25 cellular contexts compared by ENCODE assay signal in genomic region chr12:104453133-104453532, GRCh38. TPM values are rescaled to one million over a fixed set of nuclear protein-coding genes. Genes with fewer than 3 reads are reported as not detected.
DNase-seq lines count a peak whose midpoint lies in the region; ATAC-seq lines count a peak whose summit lies in the region.
"Had no signal": no experiment of that assay in that cellular context is flagged by ENCODE, and none has a peak within 500 bp of the region (broad histone marks: within the 10 kb centered on the region; RNA-seq: fewer than 3 reads in every experiment).

No MANE protein-coding gene starts in this region.

- POLR2A ChIA-PET in activated naive CD8-positive, alpha-beta T cell treated with anti-CD3 and anti-CD28 coated beads, Interleukin-2, amount 10 ng/mL, durations not matched to agents 7 days and 5 days (lab: Charles Lee) = no interaction called here

- H3K36me3 Mint-ChIP-seq in activated naive CD8-positive, alpha-beta T cell treated with anti-CD3 and anti-CD28 coated beads, Interleukin-2, amount 10 ng/mL, durations not matched to agents 7 days and 5 days = no peaks in the 10 kb centered on the region
- no peaks in the 10 kb centered on the region for H3K36me3 Mint-ChIP-seq in activated naive CD8-positive, alpha-beta T cell treated with anti-CD3 and anti-CD28 coated beads for 36 hours
- peaks cover 9% of the 10 kb centered on the region for H3K36me3 Mint-ChIP-seq in T-helper 17 cell (ENCODE audit: low read depth)
- H3K36me3 Mint-ChIP-seq in stimulated activated effector memory CD8-positive, alpha-beta T cell treated with anti-CD3 and anti-CD28 coated beads, Interleukin-12 subunit alpha, Interleukin-12 subunit beta, amount 100 ng/mL, for 72 hours = peaks cover 13% of the 10 kb centered on the region
- H3K36me3 Mint-ChIP-seq: CD14-positive monocyte had no signal

- peaks cover 3% of the 10 kb centered on the region for H3K9me3 Mint-ChIP-seq in activated naive CD8-positive, alpha-beta T cell treated with anti-CD3 and anti-CD28 coated beads, Interleukin-2, amount 10 ng/mL, durations not matched to agents 7 days and 5 days
- H3K9me3 Mint-ChIP-seq in activated naive CD8-positive, alpha-beta T cell treated with anti-CD3 and anti-CD28 coated beads for 36 hours = no peaks in the 10 kb centered on the region
- no peaks in the 10 kb centered on the region for H3K9me3 Mint-ChIP-seq in stimulated activated effector memory CD8-positive, alpha-beta T cell treated with anti-CD3 and anti-CD28 coated beads, Interleukin-12 subunit alpha, Interleukin-12 subunit beta, amount 100 ng/mL, for 72 hours
- H3K9me3 Mint-ChIP-seq: CD4-positive, alpha-beta T cell; GM23338; H9; HFFc6 had no signal

- H3K9me3 ChIP-seq in T-helper 17 cell (ENCODE audit: control insufficient read depth, low read length, poor library complexity, severe bottlenecking) = no peaks in the 10 kb centered on the region
- H3K9me3 ChIP-seq: A549 had no signal

- no peak overlapping the region for H3K4me3 Mint-ChIP-seq in activated naive CD8-positive, alpha-beta T cell treated with anti-CD3 and anti-CD28 coated beads, Interleukin-2, amount 10 ng/mL, durations not matched to agents 7 days and 5 days
- H3K4me3 Mint-ChIP-seq in activated naive CD8-positive, alpha-beta T cell treated with anti-CD3 and anti-CD28 coated beads for 36 hours = no peak overlapping the region
- H3K4me3 Mint-ChIP-seq in T-helper 17 cell = peak overlapping the region; percentile 19
- no peak overlapping the region for H3K4me3 Mint-ChIP-seq in stimulated activated effector memory CD8-positive, alpha-beta T cell treated with anti-CD3 and anti-CD28 coated beads, Interleukin-12 subunit alpha, Interleukin-12 subunit beta, amount 100 ng/mL, for 72 hours
- H3K4me3 Mint-ChIP-seq: CD14-positive monocyte, GM23338, HFFc6 had no signal

- H3K27ac Mint-ChIP-seq in activated naive CD8-positive, alpha-beta T cell treated with anti-CD3 and anti-CD28 coated beads, Interleukin-2, amount 10 ng/mL, durations not matched to agents 7 days and 5 days = peak overlapping the region; percentile 71
- H3K27ac Mint-ChIP-seq in activated naive CD8-positive, alpha-beta T cell treated with anti-CD3 and anti-CD28 coated beads for 36 hours = no peak overlapping the region
- no peak overlapping the region for H3K27ac Mint-ChIP-seq in T-helper 17 cell
- peak overlapping the region; percentile 0 for H3K27ac Mint-ChIP-seq in stimulated activated effector memory CD8-positive, alpha-beta T cell treated with anti-CD3 and anti-CD28 coated beads, Interleukin-12 subunit alpha, Interleukin-12 subunit beta, amount 100 ng/mL, for 72 hours
- H3K27ac Mint-ChIP-seq: CD4-positive, alpha-beta T cell; CD8-positive, alpha-beta memory T cell; GM23338; HFFc6 had no signal

- H3K27me3 Mint-ChIP-seq in activated naive CD8-positive, alpha-beta T cell treated with anti-CD3 and anti-CD28 coated beads, Interleukin-2, amount 10 ng/mL, durations not matched to agents 7 days and 5 days = no peaks in the 10 kb centered on the region
- H3K27me3 Mint-ChIP-seq in activated naive CD8-positive, alpha-beta T cell treated with anti-CD3 and anti-CD28 coated beads for 36 hours = no peaks in the 10 kb centered on the region
- no peaks in the 10 kb centered on the region for H3K27me3 Mint-ChIP-seq in T-helper 17 cell
- H3K27me3 Mint-ChIP-seq: CD4-positive, alpha-beta T cell; CD8-positive, alpha-beta memory T cell had no signal

- no peak for ATAC-seq in activated naive CD8-positive, alpha-beta T cell treated with anti-CD3 and anti-CD28 coated beads, Interleukin-2, amount 10 ng/mL, durations not matched to agents 7 days and 5 days (ENCODE audit: low read depth)
- ATAC-seq in T-helper 17 cell = no peak
- ATAC-seq in stimulated activated effector memory CD8-positive, alpha-beta T cell treated with anti-CD3 and anti-CD28 coated beads, Interleukin-12 subunit alpha, Interleukin-12 subunit beta, amount 100 ng/mL, for 72 hours = no peak
- no peak for ATAC-seq in HG03439 (IDR thresholded peaks at IDR 0.05; ENCODE audit: unreplicated experiment)
- ATAC-seq in GM21723 (IDR thresholded peaks at IDR 0.05; ENCODE audit: unreplicated experiment) = no peak
- ATAC-seq: A549, GM12878, GM23338, HCT116 had no signal

- DNase-seq in activated naive CD8-positive, alpha-beta T cell treated with anti-CD3 and anti-CD28 coated beads, Interleukin-2, amount 10 ng/mL, durations not matched to agents 7 days and 5 days = no peak
- no peak for DNase-seq in activated naive CD8-positive, alpha-beta T cell treated with anti-CD3 and anti-CD28 coated beads for 36 hours
- no peak for DNase-seq in T-helper 17 cell
- DNase-seq in islet precursor cell = peak; percentile 19
- no peak for DNase-seq in stimulated activated effector memory CD8-positive, alpha-beta T cell treated with anti-CD3 and anti-CD28 coated beads, Interleukin-12 subunit alpha, Interleukin-12 subunit beta, amount 100 ng/mL, for 72 hours (ENCODE audit: low spot score in 2 of 2)
- DNase-seq in iPS-NIHi11 (ENCODE audit: low spot score) = no peak
- DNase-seq: 8988T; ACHN; AML-193; BE2C; CD4-positive, alpha-beta T cell; CD8-positive, alpha-beta memory T cell; DMS 273 treated with DMSO at 0.1 percent for 48 hours; DMS79; EL; GDM1; H9; HFFc6 had no signal

- peaks cover 12% of the 10 kb centered on the region for H3K4me1 Mint-ChIP-seq in activated naive CD8-positive, alpha-beta T cell treated with anti-CD3 and anti-CD28 coated beads, Interleukin-2, amount 10 ng/mL, durations not matched to agents 7 days and 5 days
- H3K4me1 Mint-ChIP-seq in activated naive CD8-positive, alpha-beta T cell treated with anti-CD3 and anti-CD28 coated beads for 36 hours = peaks cover 11% of the 10 kb centered on the region
- peaks cover 12% of the 10 kb centered on the region for H3K4me1 Mint-ChIP-seq in T-helper 17 cell
- peaks cover 13% of the 10 kb centered on the region for H3K4me1 Mint-ChIP-seq in stimulated activated effector memory CD8-positive, alpha-beta T cell treated with anti-CD3 and anti-CD28 coated beads, Interleukin-12 subunit alpha, Interleukin-12 subunit beta, amount 100 ng/mL, for 72 hours

RNA-seq across cellular contexts. Expression of gene CHST11, which starts 3.6 kb away (rescaled TPM):
- 10 to 100 TPM; 64.9 to 72.9 TPM for total RNA-seq in activated naive CD8-positive, alpha-beta T cell treated with anti-CD3 and anti-CD28 coated beads, Interleukin-2, amount 10 ng/mL, durations not matched to agents 7 days and 5 days
- 10 to 100 TPM; 19.1 to 21.9 TPM for total RNA-seq in activated naive CD8-positive, alpha-beta T cell treated with anti-CD3 and anti-CD28 coated beads for 36 hours
- total RNA-seq in T-helper 17 cell = 10 to 100 TPM; 76.6 to 78.3 TPM

Comparison
In these comparisons a context has a peak if more than half of its experiments do, and no peak if none do; other contexts are left out.
1. H3K27ac Mint-ChIP-seq: peak in activated naive CD8-positive, alpha-beta T cell treated with anti-CD3 and anti-CD28 coated beads, Interleukin-2, amount 10 ng/mL, durations not matched to agents 7 days and 5 days (single experiment) and stimulated activated effector memory CD8-positive, alpha-beta T cell treated with anti-CD3 and anti-CD28 coated beads, Interleukin-12 subunit alpha, Interleukin-12 subunit beta, amount 100 ng/mL, for 72 hours (single experiment); none in activated naive CD8-positive, alpha-beta T cell treated with anti-CD3 and anti-CD28 coated beads for 36 hours (single experiment) and T-helper 17 cell (single experiment).